14 cellular contexts compared by ENCODE assay signal in genomic region chr4:22179124-22179874, GRCh38.
A peak's percentile ranks its signal among the peaks of the same experiment; 100 is the strongest.
DNase-seq lines count a peak whose midpoint lies in the region; ATAC-seq, FAIRE-seq and TF ChIP-seq lines count a peak whose summit lies in the region.
"Had no signal": no experiment of that assay in that cellular context is flagged by ENCODE, and none has a peak within 500 bp of the region (broad histone marks: within the 10 kb centered on the region; RNA-seq: fewer than 3 reads in every experiment).

No MANE protein-coding gene starts in this region.

- ATAC-seq in IMR-90 (ENCODE audit: low read depth) (peak; percentile 42), lung (ENCODE audit: insufficient read depth, low FRiP score) (peak; percentile 68), GM21619 (IDR thresholded peaks at IDR 0.05; ENCODE audit: unreplicated experiment) (no peak)

- TF ChIP-seq RAD21 in IMR-90 (IDR thresholded peaks at IDR 0.05; ENCODE audit: low read length): no peak

- no peak overlapping the region for H3K27ac ChIP-seq in IMR-90 (ENCODE audit: insufficient read depth, low read length)
- H3K27ac ChIP-seq in lung (ENCODE audit: low read depth in 1 of 2, low read length in 1 of 2): no peak overlapping the region
- H3K27ac ChIP-seq in colonic mucosa: no peak overlapping the region
- H3K27ac ChIP-seq: spleen, vagina had no signal

- H3K4ac ChIP-seq in IMR-90 (ENCODE audit: low read depth, low read length): no peak overlapping the region

- H2BK120ac ChIP-seq in IMR-90 (ENCODE audit: low read depth, low read length): no peak overlapping the region

- no CpG with 5 or more reads among the region's 1 CpG for WGBS in IMR-90 (ENCODE audit: extremely low coverage in 2 of 2, insufficient read length in 1 of 2), 2 experiments
- 55 to 92% methylated on average over 1 of the region's 1 CpG for WGBS in lung, 2 donors

- dilution Hi-C loops in IMR-90 (cut with HindIII; ENCODE audit: low sequenced_read_pairs, unreplicated experiment): no loop called here

- no peak overlapping the region for H2BK20ac ChIP-seq in IMR-90 (ENCODE audit: low read depth, low read length)

- no peak overlapping the region for H4K5ac ChIP-seq in IMR-90 (ENCODE audit: low read depth, low read length)

- no peak for TF ChIP-seq CTCF in AG10803 (conservative IDR thresholded peaks at IDR 0.05; ENCODE audit: low read length)
- TF ChIP-seq CTCF in IMR-90 (conservative IDR thresholded peaks at IDR 0.05; ENCODE audit: low read depth, low read length): no peak
- no peak for TF ChIP-seq CTCF in bronchial epithelial cell (IDR thresholded peaks at IDR 0.05; ENCODE audit: insufficient read depth, low read length, severe bottlenecking)
- TF ChIP-seq CTCF in lung (IDR thresholded peaks at IDR 0.05; ENCODE audit: control extremely low read depth, extremely low read depth): no peak
- no peak for TF ChIP-seq CTCF in colonic mucosa (IDR thresholded peaks at IDR 0.05)

- no peak overlapping the region for H2BK5ac ChIP-seq in IMR-90 (ENCODE audit: low read depth, low read length, poor library complexity, severe bottlenecking)

- no peaks in the 10 kb centered on the region for H3K9me1 ChIP-seq in IMR-90 (ENCODE audit: insufficient read depth, low read length)

- no peak for FAIRE-seq in bronchial epithelial cell (lab: Jason Lieb, UNC)

- TF ChIP-seq POLR2A in IMR-90 (IDR thresholded peaks at IDR 0.05; ENCODE audit: low read depth, low read length): no peak

- no peak overlapping the region for H2AK5ac ChIP-seq in IMR-90 (ENCODE audit: low read depth, low read length)

- no peak overlapping the region for H2AFZ ChIP-seq in IMR-90 (replicated peaks; ENCODE audit: low read length, poor library complexity)

- no peak overlapping the region for H3K18ac ChIP-seq in IMR-90 (ENCODE audit: low read depth, low read length)

- H4K8ac ChIP-seq in IMR-90 (ENCODE audit: low read depth in 2 of 2, low read length in 2 of 2): no peak overlapping the region

- DNase-seq in AG10803 (ENCODE audit: low read depth) (peak; percentile 61), IMR-90 (peak; percentile 77), bronchial epithelial cell (ENCODE audit: low read depth) (peak; percentile 94), lung (ENCODE audit: low spot score) (no peak), colonic mucosa (no peak), cerebellar cortex (ENCODE audit: low spot score) (no peak), HK-2 (ENCODE audit: unreplicated experiment) (no peak)
- DNase-seq: activated CD4-positive, alpha-beta T cell treated with anti-CD3 and anti-CD28 coated beads for 48 hours; activated naive CD4-positive, alpha-beta T cell; DMS153; NCI-H446 treated with DMSO at 0.1 percent for 48 hours; spleen had no signal

- no peak overlapping the region for H3K9ac ChIP-seq in IMR-90 (ENCODE audit: low read depth, low read length)
- H3K9ac ChIP-seq in colonic mucosa (ENCODE audit: low read depth in 2 of 2, low read length in 2 of 2): no peak overlapping the region

- H3K4me3 ChIP-seq in AG10803 (ENCODE audit: low read length) (no peak overlapping the region), IMR-90 (ENCODE audit: insufficient read depth, low read depth, low read length) (no peak overlapping the region), bronchial epithelial cell (ENCODE audit: low read depth, low read length) (no peak overlapping the region), lung (no peak overlapping the region), colonic mucosa (no peak overlapping the region)
- H3K4me3 ChIP-seq: spleen, vagina had no signal

- H3K4me2 ChIP-seq in IMR-90 (ENCODE audit: low read depth, low read length): no peak overlapping the region

- CTCF ChIA-PET in IMR-90 (lab: Yijun Ruan, JAX): no interaction called here

- H3K9me3 ChIP-seq in IMR-90 (ENCODE audit: control insufficient read depth, insufficient read depth, low read length) (no peaks in the 10 kb centered on the region), lung (ENCODE audit: control insufficient read depth in 2 of 2, insufficient read depth in 1 of 2, low read length in 1 of 2) (no peaks in the 10 kb centered on the region), colonic mucosa (no peaks in the 10 kb centered on the region)
- H3K9me3 ChIP-seq: vagina had no signal

- H3K27me3 ChIP-seq in IMR-90 (ENCODE audit: control insufficient read depth, insufficient read depth, low read length) (no peaks in the 10 kb centered on the region), bronchial epithelial cell (ENCODE audit: control insufficient read depth, insufficient read depth, low read length) (no peaks in the 10 kb centered on the region), lung (ENCODE audit: control insufficient read depth, insufficient read depth) (no peaks in the 10 kb centered on the region), colonic mucosa (no peaks in the 10 kb centered on the region)
- H3K27me3 ChIP-seq: spleen, vagina had no signal

- no peak overlapping the region for H3K14ac ChIP-seq in IMR-90 (replicated peaks; ENCODE audit: low read depth, low read length)

- H4K91ac ChIP-seq in IMR-90 (ENCODE audit: insufficient read depth, low read depth, low read length): no peak overlapping the region

- no peaks in the 10 kb centered on the region for H4K20me1 ChIP-seq in IMR-90 (ENCODE audit: insufficient read depth, low read length)

- H3K23ac ChIP-seq in IMR-90 (ENCODE audit: low read depth, low read length): no peak overlapping the region

- in situ Hi-C loops in IMR-90 (cut with MboI; ENCODE audit: low sequenced_read_pairs): no loop called here

- BruUV-seq in IMR-90 (replicated peaks; lab: Mats Ljungman, UMichigan): no TSS peak

- H3K56ac ChIP-seq in IMR-90 (ENCODE audit: extremely low read depth, insufficient read depth, low read length): no peak overlapping the region

- no peaks in the 10 kb centered on the region for H3K4me1 ChIP-seq in IMR-90 (ENCODE audit: control insufficient read depth, insufficient read depth, low read length)
- H3K4me1 ChIP-seq in lung (ENCODE audit: control insufficient read depth in 2 of 2, insufficient read depth in 2 of 2, low read length in 2 of 2): no peaks in the 10 kb centered on the region
- H3K4me1 ChIP-seq in colonic mucosa: no peaks in the 10 kb centered on the region
- H3K4me1 ChIP-seq: spleen, vagina had no signal

- H3K36me3 ChIP-seq in IMR-90 (ENCODE audit: control insufficient read depth, insufficient read depth, low read length) (no peaks in the 10 kb centered on the region), bronchial epithelial cell (ENCODE audit: control insufficient read depth, insufficient read depth, low read length) (no peaks in the 10 kb centered on the region), lung (ENCODE audit: control insufficient read depth in 2 of 2, insufficient read depth in 2 of 2, low read length in 2 of 2) (no peaks in the 10 kb centered on the region), colonic mucosa (no peaks in the 10 kb centered on the region)
- H3K36me3 ChIP-seq: spleen, vagina had no signal

- no peak overlapping the region for H2AK9ac ChIP-seq in IMR-90 (replicated peaks; ENCODE audit: low read depth, low read length, poor library complexity)

- no peak overlapping the region for H2BK15ac ChIP-seq in IMR-90 (ENCODE audit: low read depth, low read length)

- no peaks in the 10 kb centered on the region for H3K79me1 ChIP-seq in IMR-90 (ENCODE audit: low read depth in 1 of 2, low read length in 2 of 2)

- intact Hi-C loops in IMR-90 (cut with micrococcal nuclease): no loop called here
- intact Hi-C loops in colonic mucosa (cut with DNase I): no loop called here

- POLR2A ChIA-PET in IMR-90 (lab: Charles Lee; ENCODE audit: unreplicated experiment): no interaction called here

TF ChIP-seq in IMR-90, 13 proteins besides CTCF, POLR2A, EP300 and RAD21:
- TF ChIP-seq SMC3 (IDR thresholded peaks at IDR 0.05; ENCODE audit: low read depth, low read length) (no peak), MXI1 (IDR thresholded peaks at IDR 0.05; ENCODE audit: borderline replicate concordance, low read depth, low read length) (no peak)

Comparison
In these comparisons a context has a peak if more than half of its experiments do, and no peak if none do; other contexts are left out.
1. DNase-seq: peak in AG10803 (single experiment), IMR-90 (single experiment) and bronchial epithelial cell (single experiment); none in lung (single experiment), colonic mucosa (single experiment), cerebellar cortex (single experiment) and HK-2 (single experiment).